9 cellular contexts compared by ENCODE assay signal in the genomic region with DNA sequence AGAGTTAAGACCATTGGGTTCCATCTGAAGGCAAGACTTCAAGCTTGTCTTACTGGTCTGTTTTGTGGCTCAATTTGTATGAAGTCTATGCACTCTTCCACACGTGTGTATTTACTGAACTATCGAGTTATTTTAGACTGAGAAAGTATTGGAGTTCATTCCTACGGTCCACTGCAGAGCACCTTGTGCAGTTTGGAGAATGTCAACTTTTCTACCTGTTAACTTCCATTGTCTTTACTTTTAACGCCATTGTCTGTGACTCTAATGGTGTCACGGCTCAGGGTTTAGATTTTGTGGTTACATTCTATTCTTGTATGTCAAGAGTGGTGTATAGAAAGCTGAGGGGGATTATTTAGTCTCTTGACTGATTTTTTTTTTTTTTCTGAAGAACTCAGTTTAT. TPM values are rescaled to one million over a fixed set of nuclear protein-coding genes. Genes with fewer than 3 reads are reported as not detected.
DNase-seq lines count a peak whose midpoint lies in the region; ATAC-seq and TF ChIP-seq lines count a peak whose summit lies in the region.
"Had no signal": no experiment of that assay in that cellular context is flagged by ENCODE, and none has a peak within 500 bp of the region (broad histone marks: within the 10 kb centered on the region; RNA-seq: fewer than 3 reads in every experiment).

No MANE protein-coding gene starts in this region.

- DNase-seq in left ventricle myocardium inferior (no peak), Right ventricle myocardium superior (no peak), immature natural killer cell (no peak), type B pancreatic cell (ENCODE audit: extremely low spot score, unreplicated experiment) (no peak), cerebellar nuclear complex (lab: John Stamatoyannopoulos, UW) (no peak), germinal center (ENCODE audit: low spot score) (no peak)
- DNase-seq: NCI-H2107 had no signal

- no peaks in the 10 kb centered on the region for H3K27me3 ChIP-seq in left ventricle myocardium inferior (ENCODE audit: low read depth)

- ATAC-seq in Right ventricle myocardium superior (ENCODE audit: poor library complexity) (no peak), HG02970 (IDR thresholded peaks at IDR 0.05; ENCODE audit: low FRiP score, unreplicated experiment) (no peak)

- peak overlapping the region; percentile 97 for H3K27ac Mint-ChIP-seq in activated naive CD8-positive, alpha-beta T cell
- H3K27ac Mint-ChIP-seq in immature natural killer cell = peak overlapping the region in 4 of 6 donors; percentile 36 to 90 (median 48)
- peak overlapping the region; percentile 61 for H3K27ac Mint-ChIP-seq in type B pancreatic cell

- H3K27ac ChIP-seq in left ventricle myocardium inferior (replicated peaks) = no peak overlapping the region

- intact Hi-C loops in left ventricle myocardium inferior (cut with micrococcal nuclease) (no loop called here), Right ventricle myocardium superior (cut with DNase I) (no loop called here)

- H3K4me1 ChIP-seq in left ventricle myocardium inferior = peaks cover 88% of the 10 kb centered on the region

- H3K4me3 Mint-ChIP-seq in activated naive CD8-positive, alpha-beta T cell = peak overlapping the region; percentile 100
- H3K4me3 Mint-ChIP-seq in immature natural killer cell (peak overlapping the region; percentile 7 to 97 (median 42)), type B pancreatic cell (peak overlapping the region; percentile 99)

- H3K27me3 Mint-ChIP-seq in activated naive CD8-positive, alpha-beta T cell = no peaks in the 10 kb centered on the region
- H3K27me3 Mint-ChIP-seq in immature natural killer cell (ENCODE audit: low read depth in 3 of 3) (peaks cover 2 to 14% (median 9%) of the 10 kb centered on the region in 3 donors), type B pancreatic cell (no peaks in the 10 kb centered on the region)

- H3K9me3 ChIP-seq in left ventricle myocardium inferior (replicated peaks) = no peaks in the 10 kb centered on the region

- H3K9me3 Mint-ChIP-seq in activated naive CD8-positive, alpha-beta T cell (ENCODE audit: low read depth) = no peaks in the 10 kb centered on the region
- H3K9me3 Mint-ChIP-seq in immature natural killer cell (no peaks in the 10 kb centered on the region), type B pancreatic cell (no peaks in the 10 kb centered on the region)

- H3K4me3 ChIP-seq in left ventricle myocardium inferior = peak overlapping the region; percentile 95

- TF ChIP-seq CTCF in left ventricle myocardium inferior (IDR thresholded peaks at IDR 0.05; ENCODE audit: borderline replicate concordance) (no peak), type B pancreatic cell (conservative IDR thresholded peaks at IDR 0.05) (no peak)

- H3K4me1 Mint-ChIP-seq in activated naive CD8-positive, alpha-beta T cell (ENCODE audit: low read depth) = peaks cover 56% of the 10 kb centered on the region
- H3K4me1 Mint-ChIP-seq in immature natural killer cell = peaks cover 58 to 75% of the 10 kb centered on the region in 2 donors
- H3K4me1 Mint-ChIP-seq in type B pancreatic cell (ENCODE audit: unreplicated experiment) = peaks cover 44% of the 10 kb centered on the region

- H3K36me3 ChIP-seq in left ventricle myocardium inferior = no peaks in the 10 kb centered on the region

- peaks cover 10% of the 10 kb centered on the region for H3K36me3 Mint-ChIP-seq in activated naive CD8-positive, alpha-beta T cell
- H3K36me3 Mint-ChIP-seq in immature natural killer cell = peaks cover 0 to 3% (median 0%) of the 10 kb centered on the region in 3 donors
- H3K36me3 Mint-ChIP-seq in type B pancreatic cell = peaks cover 12% of the 10 kb centered on the region

RNA-seq across cellular contexts. Expression of a gene that starts 3.8 kb away (rescaled TPM):
- total RNA-seq in left ventricle myocardium inferior (49.4 TPM), Right ventricle myocardium superior (47.1 TPM), type B pancreatic cell (ENCODE audit: low replicate concordance) (110 and 114 TPM in 2 replicates)
- 10 to 100 TPM; 28.7 to 62.2 (median 34.3) TPM for polyA plus RNA-seq in immature natural killer cell

Comparison
In these comparisons a context has a peak if more than half of its experiments do, and no peak if none do; other contexts are left out.
1. H3K4me3 Mint-ChIP-seq: peak in every context shown above with its lines; median percentile 100 in activated naive CD8-positive, alpha-beta T cell; 99 in type B pancreatic cell; 42 in immature natural killer cell.